ENCODE assay signal across 8 cellular contexts in the genomic region with DNA sequence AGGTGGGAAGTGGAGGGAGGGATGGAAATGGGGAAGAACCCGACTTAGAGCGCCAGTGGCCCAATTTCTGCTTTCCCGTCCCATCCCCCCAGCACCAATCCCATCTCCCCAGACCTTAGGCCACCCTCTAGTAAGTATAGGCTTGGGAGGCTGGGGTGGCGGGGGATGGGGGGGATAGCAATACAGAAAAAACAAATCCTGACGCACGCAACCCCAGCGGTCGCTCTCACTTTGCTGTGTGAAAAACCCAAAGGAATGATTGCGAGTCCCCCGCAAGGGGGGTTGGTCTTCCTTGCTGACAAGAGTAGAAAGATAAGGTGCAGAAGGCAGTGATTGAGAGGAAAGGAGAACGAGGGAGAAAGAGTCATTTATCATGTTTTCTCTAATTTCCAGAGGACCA. TPM values are rescaled to one million over a fixed set of nuclear protein-coding genes. Genes with fewer than 3 reads are reported as not detected.
DNase-seq lines count a peak whose midpoint lies in the region; ATAC-seq lines count a peak whose summit lies in the region.

No MANE protein-coding gene starts in this region.

- ATAC-seq in GM21526 (IDR thresholded peaks at IDR 0.05; ENCODE audit: low FRiP score, unreplicated experiment) = no peak

- H3K27ac ChIP-seq in angular gyrus (ENCODE audit: low read depth, low read length) (peak overlapping the region; percentile 61), temporal lobe (ENCODE audit: low read depth, low read length) (peak overlapping the region; percentile 78)

- DNase-seq in NCI-H345 (lab: John Stamatoyannopoulos, UW) (peak; percentile 64), NCI-H345 treated with DMSO at 0.1 percent for 48 hours (lab: John Stamatoyannopoulos, UW; ENCODE audit: unreplicated experiment) (no peak), iPS-NIHi11 (ENCODE audit: low spot score) (peak; percentile 21), inferior parietal cortex (ENCODE audit: extremely low spot score) (no peak), NCI-H510A treated with DMSO at 0.1 percent for 48 hours (lab: John Stamatoyannopoulos, UW) (no peak)

RNA-seq across cellular contexts. Expression of gene CPE, which starts 0.9 kb away (rescaled TPM):
- total RNA-seq in temporal lobe = 349 TPM

RNA-seq across cellular contexts. Expression of gene MSMO1, which starts 52.2 kb away (rescaled TPM):
- total RNA-seq in temporal lobe = 357 TPM

Comparison
In these comparisons a context has a peak if more than half of its experiments do, and no peak if none do; other contexts are left out.
1. DNase-seq: peak in NCI-H345 (single experiment) and iPS-NIHi11 (single experiment); none in NCI-H345 treated with DMSO at 0.1 percent for 48 hours (single experiment), inferior parietal cortex (single experiment) and NCI-H510A treated with DMSO at 0.1 percent for 48 hours (single experiment).